Comparison of ENCODE assay signal across 20 cellular contexts in genomic region chr12:47576256-47576655, GRCh38.
DNase-seq lines count a peak whose midpoint lies in the region; ATAC-seq and TF ChIP-seq lines count a peak whose summit lies in the region.
"Had no signal": no experiment of that assay in that cellular context is flagged by ENCODE, and none has a peak within 500 bp of the region (broad histone marks: within the 10 kb centered on the region; RNA-seq: fewer than 3 reads in every experiment).

No MANE protein-coding gene starts in this region.

- H3K27ac Mint-ChIP-seq in neural crest cell (ENCODE audit: unreplicated experiment), result no peak overlapping the region
- H3K27ac Mint-ChIP-seq in activated T-helper 2 cell treated with anti-CD3 and anti-CD28 coated beads, Interferon-gamma antibody, Interleukin-2, Interleukin-4, amounts not matched to agents 10 μg/mL and 5 μg/mL and 100 μg/mL, durations not matched to agents 14 hours and 24 hours and 36 hours, result no peak overlapping the region

- H3K36me3 Mint-ChIP-seq in neural crest cell (ENCODE audit: low read depth), result no peaks in the 10 kb centered on the region
- H3K36me3 Mint-ChIP-seq in activated T-helper 2 cell treated with anti-CD3 and anti-CD28 coated beads, Interferon-gamma antibody, Interleukin-2, Interleukin-4, amounts not matched to agents 10 μg/mL and 5 μg/mL and 100 μg/mL, durations not matched to agents 14 hours and 24 hours and 36 hours (ENCODE audit: low read depth), result no peaks in the 10 kb centered on the region

- H3K4me3 Mint-ChIP-seq in neural crest cell, result peak overlapping the region; percentile 10
- no peak overlapping the region for H3K4me3 Mint-ChIP-seq in activated T-helper 2 cell treated with anti-CD3 and anti-CD28 coated beads, Interferon-gamma antibody, Interleukin-2, Interleukin-4, amounts not matched to agents 10 μg/mL and 5 μg/mL and 100 μg/mL, durations not matched to agents 14 hours and 24 hours and 36 hours (ENCODE audit: low read depth)
- H3K4me3 Mint-ChIP-seq: activated naive CD8-positive, alpha-beta T cell treated with anti-CD3 and anti-CD28 coated beads, Interleukin-2, amount 50 U/mL, for 24 hours had no signal

- no peak for ATAC-seq in GM21390 (IDR thresholded peaks at IDR 0.05; ENCODE audit: unreplicated experiment)
- ATAC-seq: activated naive CD8-positive, alpha-beta T cell treated with anti-CD3 and anti-CD28 coated beads, Interleukin-2, amount 50 U/mL, for 24 hours; Panc1; psoas muscle; SK-N-SH treated with all-trans-retinoic acid at 6 μM for 48 hours; stimulated activated naive CD8-positive, alpha-beta T cell treated with anti-CD3 and anti-CD28 coated beads, Interleukin-15, Interleukin-2, amounts not matched to agents 100 U/mL and 50 U/mL, for 24 hours had no signal

- no peak for TF ChIP-seq CTCF in neural crest cell (conservative IDR thresholded peaks at IDR 0.05)

- H3K27me3 Mint-ChIP-seq in neural crest cell (ENCODE audit: low read depth), result no peaks in the 10 kb centered on the region
- H3K27me3 Mint-ChIP-seq in activated T-helper 2 cell treated with anti-CD3 and anti-CD28 coated beads, Interferon-gamma antibody, Interleukin-2, Interleukin-4, amounts not matched to agents 10 μg/mL and 5 μg/mL and 100 μg/mL, durations not matched to agents 14 hours and 24 hours and 36 hours (ENCODE audit: low read depth), result no peaks in the 10 kb centered on the region
- H3K27me3 Mint-ChIP-seq: activated naive CD8-positive, alpha-beta T cell treated with anti-CD3 and anti-CD28 coated beads, Interleukin-2, amount 50 U/mL, for 24 hours had no signal

- DNase-seq in DMS 273 (lab: John Stamatoyannopoulos, UW; ENCODE audit: unreplicated experiment) (peak; percentile 21), DMS 273 treated with DMSO at 0.1 percent for 48 hours (lab: John Stamatoyannopoulos, UW) (no peak), NCI-H2227 treated with DMSO at 0.1 percent for 48 hours (lab: John Stamatoyannopoulos, UW) (peak; percentile 82), cerebellum (ENCODE audit: low spot score) (peak; percentile 4), neural crest cell (ENCODE audit: low read depth, low spot score) (peak; percentile 20), GM03348 (ENCODE audit: low spot score) (no peak)
- no peak for DNase-seq in activated T-helper 2 cell treated with anti-CD3 and anti-CD28 coated beads, Interferon-gamma antibody, Interleukin-2, Interleukin-4, amounts not matched to agents 10 μg/mL and 5 μg/mL and 100 μg/mL, durations not matched to agents 14 hours and 24 hours and 36 hours (ENCODE audit: low spot score)
- DNase-seq: activated CD4-positive, alpha-beta T cell treated with anti-CD3 and anti-CD28 coated beads, Interleukin-2, amount 50 U/mL, for 48 hours; activated naive CD8-positive, alpha-beta T cell treated with anti-CD3 and anti-CD28 coated beads, Interleukin-2, amount 50 U/mL, for 24 hours; activated T-cell treated with anti-CD3 and anti-CD28 coated beads, Interleukin-2, amount 50 U/mL, for 48 hours; BE2C; central memory CD4-positive, alpha-beta T cell; KBM-7; NCI-H1048; psoas muscle; stimulated activated CD4-positive, alpha-beta T cell treated with anti-CD3 and anti-CD28 coated beads, Interleukin-15, amount 100 ng/mL, for 24 hours; stimulated activated naive CD8-positive, alpha-beta T cell treated with anti-CD3 and anti-CD28 coated beads, Interleukin-15, Interleukin-2, amounts not matched to agents 100 U/mL and 50 U/mL, for 24 hours had no signal

- peaks cover 17% of the 10 kb centered on the region for H3K4me1 Mint-ChIP-seq in neural crest cell
- H3K4me1 Mint-ChIP-seq in activated T-helper 2 cell treated with anti-CD3 and anti-CD28 coated beads, Interferon-gamma antibody, Interleukin-2, Interleukin-4, amounts not matched to agents 10 μg/mL and 5 μg/mL and 100 μg/mL, durations not matched to agents 14 hours and 24 hours and 36 hours (ENCODE audit: low read depth), result peaks cover 25% of the 10 kb centered on the region

- no peaks in the 10 kb centered on the region for H3K9me3 Mint-ChIP-seq in neural crest cell
- H3K9me3 Mint-ChIP-seq in activated T-helper 2 cell treated with anti-CD3 and anti-CD28 coated beads, Interferon-gamma antibody, Interleukin-2, Interleukin-4, amounts not matched to agents 10 μg/mL and 5 μg/mL and 100 μg/mL, durations not matched to agents 14 hours and 24 hours and 36 hours, result no peaks in the 10 kb centered on the region

- intact Hi-C loops in activated T-helper 2 cell treated with anti-CD3 and anti-CD28 coated beads, Interferon-gamma antibody, Interleukin-2, Interleukin-4, amounts not matched to agents 10 μg/mL and 5 μg/mL and 100 μg/mL, durations not matched to agents 14 hours and 24 hours and 36 hours (cut with micrococcal nuclease), result loop anchor here (10.0 kb wide), 1 partner anchor 211 kb away; no protein-coding TSS in a partner anchor

Comparison
In these comparisons a context has a peak if more than half of its experiments do, and no peak if none do; other contexts are left out.
1. DNase-seq: peak in DMS 273 (single experiment), NCI-H2227 treated with DMSO at 0.1 percent for 48 hours (single experiment), cerebellum (single experiment) and neural crest cell (single experiment); none in DMS 273 treated with DMSO at 0.1 percent for 48 hours (single experiment), activated T-helper 2 cell treated with anti-CD3 and anti-CD28 coated beads, Interferon-gamma antibody, Interleukin-2, Interleukin-4, amounts not matched to agents 10 μg/mL and 5 μg/mL and 100 μg/mL, durations not matched to agents 14 hours and 24 hours and 36 hours (single experiment) and GM03348 (single experiment).